9 cellular contexts compared by ENCODE assay signal in the genomic region with DNA sequence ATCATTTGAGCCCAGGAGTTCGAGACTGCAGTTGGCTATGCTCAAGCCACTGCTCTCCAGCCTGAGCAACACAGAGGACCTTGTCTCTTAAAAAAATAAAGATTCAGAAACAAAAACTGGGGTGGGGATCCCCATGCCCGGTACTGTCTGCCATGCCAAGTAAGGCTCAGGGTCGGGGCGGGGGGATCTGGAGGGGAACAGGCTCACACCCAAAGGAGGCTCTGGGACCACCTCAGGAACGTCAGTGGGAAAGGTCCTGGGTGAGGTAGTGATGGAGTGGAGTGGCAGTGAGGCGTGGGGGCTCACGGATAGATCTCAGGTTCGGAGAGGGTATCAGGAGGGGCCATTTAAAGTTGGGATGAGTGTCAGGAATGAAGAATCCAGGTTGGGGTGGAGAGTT. TPM values are rescaled to one million over a fixed set of nuclear protein-coding genes. Genes with fewer than 3 reads are reported as not detected.
DNase-seq lines count a peak whose midpoint lies in the region; ATAC-seq and TF ChIP-seq lines count a peak whose summit lies in the region.
"Had no signal": no experiment of that assay in that cellular context is flagged by ENCODE, and none has a peak within 500 bp of the region (broad histone marks: within the 10 kb centered on the region; RNA-seq: fewer than 3 reads in every experiment).

No MANE protein-coding gene starts in this region.

- peaks cover 11% of the 10 kb centered on the region for H3K36me3 Mint-ChIP-seq in Caco-2 (ENCODE audit: insufficient read depth, unreplicated experiment)

- BruUV-seq in Caco-2 (replicated peaks; lab: Mats Ljungman, UMichigan), result no TSS peak

- H3K9me3 Mint-ChIP-seq in Caco-2 (ENCODE audit: unreplicated experiment), result no peaks in the 10 kb centered on the region

- TF ChIP-seq CTCF in Caco-2 (IDR thresholded peaks at IDR 0.05; ENCODE audit: insufficient read depth in 1 of 2, low read depth in 1 of 2, low read length in 1 of 2, severe bottlenecking in 1 of 2, unreplicated experiment in 1 of 2), result no peak
- TF ChIP-seq CTCF in RWPE2 (IDR thresholded peaks at IDR 0.05; ENCODE audit: poor library complexity, severe bottlenecking), result no peak
- no peak for TF ChIP-seq CTCF in fibroblast of the aortic adventitia (IDR thresholded peaks at IDR 0.05; ENCODE audit: insufficient read depth, low read length)

- peak overlapping the region; percentile 95 for H3K27ac Mint-ChIP-seq in Caco-2 (ENCODE audit: unreplicated experiment)

- DNase-seq in Caco-2 (no peak), RWPE2 (ENCODE audit: low spot score) (peak; percentile 42), fibroblast of the aortic adventitia (ENCODE audit: low read depth) (no peak), NCI-H510A treated with DMSO at 0.1 percent for 48 hours (lab: John Stamatoyannopoulos, UW) (no peak), NCI-H2029 (lab: John Stamatoyannopoulos, UW) (no peak), COR-L47 (lab: John Stamatoyannopoulos, UW) (no peak)
- DNase-seq: glutamatergic neuron had no signal

- H3K4me3 ChIP-seq in Caco-2 (ENCODE audit: low read depth, low read length) (no peak overlapping the region), RWPE2 (ENCODE audit: severe bottlenecking) (no peak overlapping the region), fibroblast of the aortic adventitia (ENCODE audit: low read depth, low read length) (peak overlapping the region; percentile 65), skeletal muscle satellite cell (ENCODE audit: low read length) (no peak overlapping the region)

- peaks cover 59% of the 10 kb centered on the region for H3K4me1 Mint-ChIP-seq in Caco-2 (ENCODE audit: low read depth, unreplicated experiment)

- no peak for ATAC-seq in RWPE2 (ENCODE audit: low read depth)
- no peak for ATAC-seq in HG03039 (IDR thresholded peaks at IDR 0.05; ENCODE audit: unreplicated experiment)

- POLR2A ChIA-PET in Caco-2 (lab: Charles Lee), result no interaction called here

- H3K9me3 ChIP-seq in Caco-2 (no peaks in the 10 kb centered on the region), RWPE2 (ENCODE audit: severe bottlenecking) (no peaks in the 10 kb centered on the region), skeletal muscle satellite cell (replicated peaks; ENCODE audit: low read length) (no peaks in the 10 kb centered on the region)

- peak overlapping the region; percentile 77 for H3K4me2 ChIP-seq in skeletal muscle satellite cell (ENCODE audit: low read length)

- H3K27me3 ChIP-seq in Caco-2 (replicated peaks; ENCODE audit: control insufficient read depth, insufficient read depth, low read length), result no peaks in the 10 kb centered on the region
- no peaks in the 10 kb centered on the region for H3K27me3 ChIP-seq in RWPE2 (ENCODE audit: insufficient read depth, poor library complexity, severe bottlenecking)
- H3K27me3 ChIP-seq in skeletal muscle satellite cell (ENCODE audit: control insufficient read depth, insufficient read depth, low read length), result no peaks in the 10 kb centered on the region

- CTCF ChIA-PET in Caco-2 (lab: Charles Lee), result interaction anchor here (3.3 kb wide), 1 partner anchor 14 kb away, joined by 16 read pairs; no protein-coding TSS in a partner anchor

- intact Hi-C loops in Caco-2 (cut with micrococcal nuclease; ENCODE audit: unreplicated experiment), result no loop called here

- peak overlapping the region; percentile 78 for H3K9ac ChIP-seq in skeletal muscle satellite cell (ENCODE audit: low read depth, low read length)

- H3K4me1 ChIP-seq in Caco-2 (peaks cover 66% of the 10 kb centered on the region), RWPE2 (ENCODE audit: insufficient read depth, poor library complexity, severe bottlenecking) (peaks cover 28% of the 10 kb centered on the region), skeletal muscle satellite cell (ENCODE audit: control insufficient read depth, insufficient read depth, low read length) (peaks cover 73% of the 10 kb centered on the region)

- H3K27ac ChIP-seq in RWPE2 (ENCODE audit: poor library complexity, severe bottlenecking), result peak overlapping the region; percentile 71

- no peak overlapping the region for H3K4me3 Mint-ChIP-seq in Caco-2 (ENCODE audit: unreplicated experiment)

- H3K36me3 ChIP-seq in Caco-2 (ENCODE audit: control insufficient read depth, insufficient read depth, low read length) (no peaks in the 10 kb centered on the region), RWPE2 (ENCODE audit: low read depth) (peaks cover 27% of the 10 kb centered on the region), skeletal muscle satellite cell (ENCODE audit: insufficient read depth, low read length) (no peaks in the 10 kb centered on the region)

- no peaks in the 10 kb centered on the region for H3K27me3 Mint-ChIP-seq in Caco-2 (ENCODE audit: insufficient read depth, unreplicated experiment)

RNA-seq across cellular contexts. Expression of a gene that starts 0.8 kb away (rescaled TPM):
- 53.6 and 54.4 TPM in 2 replicates for total RNA-seq in Caco-2 (2022)
- total RNA-seq in fibroblast of the aortic adventitia (ENCODE audit: low replicate concordance), result 203 and 585 TPM in 2 replicates
- 169 and 399 TPM in 2 replicates for total RNA-seq in skeletal muscle satellite cell (2012; rRNA removed)

RNA-seq across cellular contexts. Expression of a gene that starts 2.7 kb away (rescaled TPM):
- total RNA-seq in Caco-2 (2022), result 0.61 and 0.84 TPM in 2 replicates
- total RNA-seq in fibroblast of the aortic adventitia (ENCODE audit: low replicate concordance), result 4.3 TPM in 1 of 2 replicates, not detected in the other
- total RNA-seq in skeletal muscle satellite cell (2012; rRNA removed), result 11.6 and 13.2 TPM in 2 replicates

RNA-seq across cellular contexts. Expression of a gene that starts 5.6 kb away (rescaled TPM):
- total RNA-seq in Caco-2 (2022) (not detected in 2 replicates), fibroblast of the aortic adventitia (ENCODE audit: low replicate concordance) (0.99 TPM in 1 of 2 replicates, not detected in the other)
- 1.3 TPM in 1 of 2 replicates, not detected in the other for total RNA-seq in skeletal muscle satellite cell (2012; rRNA removed)

RNA-seq across cellular contexts. Expression of a gene that starts 10.6 kb away (rescaled TPM):
- total RNA-seq in Caco-2 (2022), result 416 and 432 TPM in 2 replicates
- 681 and 1,303 TPM in 2 replicates for total RNA-seq in fibroblast of the aortic adventitia (ENCODE audit: low replicate concordance)
- total RNA-seq in skeletal muscle satellite cell (2012; rRNA removed), result 1,129 and 1,390 TPM in 2 replicates

RNA-seq across cellular contexts. Expression of a gene that starts 19.3 kb away (rescaled TPM):
- total RNA-seq in Caco-2 (2022), result 2.4 and 3.0 TPM in 2 replicates
- 3.3 TPM in 1 of 2 replicates, not detected in the other for total RNA-seq in fibroblast of the aortic adventitia (ENCODE audit: low replicate concordance)
- 2.5 and 3.9 TPM in 2 replicates for total RNA-seq in skeletal muscle satellite cell (2012; rRNA removed)
